ENCODE assay signal across 16 cellular contexts in genomic region chr2:147348886-147349285, GRCh38.
"Had no signal": no experiment of that assay in that cellular context is flagged by ENCODE, and none has a peak within 500 bp of the region (broad histone marks: within the 10 kb centered on the region; RNA-seq: fewer than 3 reads in every experiment).

No MANE protein-coding gene starts in this region.

- H3K27ac ChIP-seq: body of pancreas, gastrocnemius medialis, heart left ventricle, left lung, right atrium auricular region, tibial nerve had no signal

- DNase-seq: activated CD4-positive, alpha-beta T cell treated with anti-CD3 and anti-CD28 coated beads, Interleukin-2, amount 10 ng/mL, durations not matched to agents 24 days and 14 days; activated CD8-positive, alpha-beta T cell treated with anti-CD3 and anti-CD28 coated beads for 36 hours; activated naive CD4-positive, alpha-beta T cell; activated naive CD8-positive, alpha-beta T cell treated with anti-CD3 and anti-CD28 coated beads for 36 hours; activated T-cell treated with anti-CD3 and anti-CD28 coated beads, Interleukin-2, amount 50 U/mL, for 1 hour; amniotic stem cell; body of pancreas; caudate nucleus; gastrocnemius medialis; heart left ventricle; left lung; nephron progenitor cell; T1000 had no signal

- H3K36me3 ChIP-seq: gastrocnemius medialis, heart left ventricle, left lung, right atrium auricular region, tibial nerve had no signal

- H3K27me3 ChIP-seq: body of pancreas, gastrocnemius medialis, left lung, right atrium auricular region, tibial nerve had no signal

- H3K4me1 ChIP-seq: heart left ventricle, left lung, right atrium auricular region, tibial nerve had no signal

- H3K4me3 ChIP-seq: body of pancreas, gastrocnemius medialis, heart left ventricle, left lung, right atrium auricular region, tibial nerve had no signal

- ATAC-seq: activated CD8-positive, alpha-beta T cell treated with anti-CD3 and anti-CD28 coated beads for 36 hours; activated T-helper 17 cell treated with anti-CD3 and anti-CD28 coated beads, Interleukin-2, amount 50 U/mL, for 72 hours; body of pancreas; gastrocnemius medialis; heart left ventricle; left lung had no signal

- H3K9me3 ChIP-seq: gastrocnemius medialis had no signal
